Comparison of ENCODE assay signal across 15 cellular contexts in genomic region chr1:222641269-222641948, GRCh38.
"Had no signal": no experiment of that assay in that cellular context is flagged by ENCODE, and none has a peak within 500 bp of the region (broad histone marks: within the 10 kb centered on the region; RNA-seq: fewer than 3 reads in every experiment).

No MANE protein-coding gene starts in this region.

- H3K36me3 ChIP-seq: colonic mucosa, uterus had no signal

- ATAC-seq: activated CD8-positive, alpha-beta memory T cell treated with anti-CD3 and anti-CD28 coated beads, Interleukin-2, amount 10 ng/mL, durations not matched to agents 7 days and 5 days; activated naive CD8-positive, alpha-beta T cell treated with anti-CD3 and anti-CD28 coated beads, Interleukin-2, amount 50 U/mL, for 24 hours; heart left ventricle had no signal

- H3K4me3 ChIP-seq: colonic mucosa, heart left ventricle, left ventricle myocardium inferior, skin epidermis, uterus had no signal

- H3K4me3 Mint-ChIP-seq: activated naive CD8-positive, alpha-beta T cell treated with anti-CD3 and anti-CD28 coated beads, Interleukin-2, amount 50 U/mL, for 24 hours; activated T-cell treated with anti-CD3 and anti-CD28 coated beads, Interleukin-2, amount 50 U/mL, for 24 hours had no signal

- FAIRE-seq: endothelial cell of umbilical vein had no signal

- H3K9me3 ChIP-seq: colonic mucosa, heart left ventricle, left ventricle myocardium inferior, uterus had no signal

- H3K27ac Mint-ChIP-seq: activated CD8-positive, alpha-beta memory T cell treated with anti-CD3 and anti-CD28 coated beads, Interleukin-2, amount 10 ng/mL, durations not matched to agents 7 days and 5 days; activated naive CD8-positive, alpha-beta T cell treated with anti-CD3 and anti-CD28 coated beads, Interleukin-2, amount 50 U/mL, for 24 hours; activated T-cell treated with anti-CD3 and anti-CD28 coated beads, Interleukin-2, amount 50 U/mL, for 24 hours had no signal

- H3K27ac ChIP-seq: colonic mucosa, heart left ventricle, left ventricle myocardium inferior, skin epidermis, uterus had no signal

- H3K4me1 ChIP-seq: colonic mucosa had no signal

- H3K27me3 ChIP-seq: colonic mucosa, heart left ventricle, uterus had no signal

- H3K27me3 Mint-ChIP-seq: activated CD8-positive, alpha-beta memory T cell treated with anti-CD3 and anti-CD28 coated beads, Interleukin-2, amount 10 ng/mL, durations not matched to agents 7 days and 5 days; activated naive CD8-positive, alpha-beta T cell treated with anti-CD3 and anti-CD28 coated beads, Interleukin-2, amount 50 U/mL, for 24 hours; activated T-cell treated with anti-CD3 and anti-CD28 coated beads, Interleukin-2, amount 50 U/mL, for 24 hours had no signal

- DNase-seq: activated CD8-positive, alpha-beta memory T cell treated with anti-CD3 and anti-CD28 coated beads, Interleukin-2, amount 10 ng/mL, durations not matched to agents 7 days and 5 days; activated naive CD8-positive, alpha-beta T cell treated with anti-CD3 and anti-CD28 coated beads, Interleukin-2, amount 50 U/mL, for 24 hours; activated T-cell treated with anti-CD3 and anti-CD28 coated beads, Interleukin-2, amount 50 U/mL, for 24 hours; caudate nucleus; colonic mucosa; effector CD4-positive, alpha-beta T cell; heart left ventricle; left ventricle myocardium inferior; mesenchymal stem cell; retina; stimulated activated CD4-positive, alpha-beta T cell treated with anti-CD3 and anti-CD28 coated beads, Interleukin-4, amount 100 ng/mL, for 4 hours; T-helper 1 cell; uterus had no signal

- H3K9me3 Mint-ChIP-seq: activated naive CD8-positive, alpha-beta T cell treated with anti-CD3 and anti-CD28 coated beads, Interleukin-2, amount 50 U/mL, for 24 hours; activated T-cell treated with anti-CD3 and anti-CD28 coated beads, Interleukin-2, amount 50 U/mL, for 24 hours had no signal
